Comparison of ENCODE assay signal across 8 cellular contexts in the genomic region with DNA sequence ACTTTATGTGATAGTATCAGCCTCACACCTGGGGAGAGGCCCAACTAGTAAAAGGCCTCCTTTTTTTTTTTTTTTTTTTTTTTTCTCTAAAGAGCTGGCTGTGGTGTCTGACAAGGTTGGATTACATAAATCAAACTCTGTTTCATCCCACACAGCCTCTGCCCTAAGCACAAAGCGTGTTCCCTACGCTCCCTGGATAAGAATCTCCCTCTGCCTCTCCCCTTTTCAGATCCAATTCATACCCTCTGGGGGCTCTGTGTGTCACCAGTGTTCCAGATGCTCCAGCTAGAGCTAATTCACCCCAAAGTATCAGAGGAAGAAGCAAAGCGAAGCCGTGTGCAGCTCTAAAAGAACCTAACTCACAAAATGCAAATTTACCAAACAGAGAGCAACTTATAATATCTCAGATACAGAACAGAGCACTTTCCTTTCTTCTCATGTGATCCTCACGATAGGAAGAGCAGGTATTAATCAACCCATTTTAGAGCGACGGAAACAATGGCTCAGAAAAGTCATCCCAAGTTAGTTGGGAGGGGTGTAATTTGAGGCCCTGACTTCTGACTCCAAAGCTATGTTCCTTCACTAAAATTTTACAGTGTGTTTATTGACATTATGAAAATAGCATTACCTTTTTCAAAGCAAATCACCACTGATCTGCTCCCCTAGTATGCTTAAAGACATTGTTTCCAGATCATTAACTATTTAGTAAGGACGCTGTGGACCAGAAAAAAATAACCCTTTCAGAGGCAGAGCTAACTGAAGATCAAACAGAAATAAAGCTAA. TPM values are rescaled to one million over a fixed set of nuclear protein-coding genes. Genes with fewer than 3 reads are reported as not detected.
DNase-seq lines count a peak whose midpoint lies in the region; ATAC-seq and TF ChIP-seq lines count a peak whose summit lies in the region.

No MANE protein-coding gene starts in this region.

- no peaks in the 10 kb centered on the region for H3K36me3 ChIP-seq in CD4-positive, alpha-beta memory T cell (ENCODE audit: insufficient read depth, low read length)
- no peaks in the 10 kb centered on the region for H3K36me3 ChIP-seq in MM.1S (replicated peaks; ENCODE audit: insufficient read depth, low read length)

- no peak overlapping the region for H3K4me3 ChIP-seq in CD4-positive, alpha-beta memory T cell (ENCODE audit: low read length in 2 of 2)
- H3K4me3 ChIP-seq in MM.1S (ENCODE audit: low read length), result peak overlapping the region; percentile 1; the same call in 1 of the 2 replicates
- H3K4me3 ChIP-seq in coronary artery, result no peak overlapping the region

- H2AFZ ChIP-seq in MM.1S (ENCODE audit: low read length), result 0 out of 2 replicates have a peak overlapping the region, but pooled peaks have one; percentile 19

- no peaks in the 10 kb centered on the region for H3K9me3 ChIP-seq in CD4-positive, alpha-beta memory T cell (ENCODE audit: control insufficient read depth in 1 of 2, low read length in 2 of 2)
- no peaks in the 10 kb centered on the region for H3K9me3 ChIP-seq in MM.1S (replicated peaks; ENCODE audit: insufficient read depth, low read length)

- peak overlapping the region; percentile 36 for H3K4me2 ChIP-seq in MM.1S (ENCODE audit: low read depth, low read length)

- H3K4me1 ChIP-seq in CD4-positive, alpha-beta memory T cell (ENCODE audit: insufficient read depth, low read length), result peaks cover 40% of the 10 kb centered on the region
- peaks cover 73% of the 10 kb centered on the region for H3K4me1 ChIP-seq in MM.1S (ENCODE audit: low read length)

- ATAC-seq in GM19324 (IDR thresholded peaks at IDR 0.05; ENCODE audit: low FRiP score, unreplicated experiment) (peak; percentile 35), memory B cell (ENCODE audit: low read depth) (peak; percentile 42)

- H3K9me3 Mint-ChIP-seq in CD4-positive, alpha-beta memory T cell, result no peaks in the 10 kb centered on the region
- no peaks in the 10 kb centered on the region for H3K9me3 Mint-ChIP-seq in memory B cell

- H3K79me2 ChIP-seq in MM.1S (ENCODE audit: low read length), result peaks cover 66% of the 10 kb centered on the region

- peaks cover 50% of the 10 kb centered on the region for H3F3A ChIP-seq in MM.1S (ENCODE audit: insufficient read depth, low read length)

- H3K36me3 Mint-ChIP-seq in CD4-positive, alpha-beta memory T cell, result peaks cover 1 to 4% of the 10 kb centered on the region in 2 donors
- H3K36me3 Mint-ChIP-seq in memory B cell, result peaks cover 19% of the 10 kb centered on the region

- no peaks in the 10 kb centered on the region for H4K20me1 ChIP-seq in MM.1S (ENCODE audit: insufficient read depth, low read length)

- peak overlapping the region; percentile 35; the same call in 1 of the 2 replicates for H3K9ac ChIP-seq in MM.1S (ENCODE audit: low read length)

- H3K9me2 ChIP-seq in MM.1S (replicated peaks; ENCODE audit: insufficient read depth, low read length), result no peaks in the 10 kb centered on the region

- H3K27ac Mint-ChIP-seq in CD4-positive, alpha-beta memory T cell, result peak overlapping the region in 4 of 7 donors; percentile 14 to 74 (median 60)
- H3K27ac Mint-ChIP-seq in memory B cell, result peak overlapping the region; percentile 93

- H3K4me3 Mint-ChIP-seq in CD4-positive, alpha-beta memory T cell, result peak overlapping the region in 1 of 8 donors; percentile 5
- peak overlapping the region; percentile 64 for H3K4me3 Mint-ChIP-seq in memory B cell

- CTCF ChIA-PET in CD4-positive, alpha-beta memory T cell (lab: Charles Lee; ENCODE audit: partially characterized antibody), result interaction anchor here (0.5 to 10.4 kb wide), 5 partner anchors 12 to 309 kb away, joined by 3 to 152 read pairs (median 4); partner anchors contain the start of gene BMF

- H3K27me3 Mint-ChIP-seq in CD4-positive, alpha-beta memory T cell, result peaks cover 0 to 4% of the 10 kb centered on the region in 2 donors
- H3K27me3 Mint-ChIP-seq in memory B cell, result no peaks in the 10 kb centered on the region

- POLR2A ChIA-PET in CD4-positive, alpha-beta memory T cell (lab: Charles Lee; ENCODE audit: partially characterized antibody), result interaction anchor here (1.3 to 1.9 kb wide), 3 partner anchors 10 to 12 kb away, joined by 3 to 6 read pairs (median 4); partner anchors contain the start of gene BMF

- DNase-seq in CD4-positive, alpha-beta memory T cell, result no peak
- DNase-seq in MM.1S (peak; percentile 44), memory B cell (ENCODE audit: low spot score in 2 of 2) (peak in 1 of 2 donors; percentile 48), COLO829 (ENCODE audit: low spot score) (no peak), NCI-H82 treated with DMSO at 0.1 percent for 48 hours (lab: John Stamatoyannopoulos, UW; ENCODE audit: unreplicated experiment) (no peak), NCI-H510A (lab: John Stamatoyannopoulos, UW) (no peak), coronary artery (ENCODE audit: low spot score) (no peak)

- intact Hi-C loops in CD4-positive, alpha-beta memory T cell (cut with micrococcal nuclease), result no loop called here

- H3K27ac ChIP-seq in CD4-positive, alpha-beta memory T cell (ENCODE audit: low read depth, low read length), result no peak overlapping the region
- H3K27ac ChIP-seq in MM.1S (ENCODE audit: low read length) (peak overlapping the region; percentile 99), coronary artery (no peak overlapping the region)

- TF ChIP-seq CTCF in MM.1S (IDR thresholded peaks at IDR 0.05; ENCODE audit: low read length) (no peak), coronary artery (IDR thresholded peaks at IDR 0.05) (no peak)

- no peaks in the 10 kb centered on the region for H3K27me3 ChIP-seq in CD4-positive, alpha-beta memory T cell (ENCODE audit: insufficient read depth, low read length)
- no peaks in the 10 kb centered on the region for H3K27me3 ChIP-seq in MM.1S (replicated peaks; ENCODE audit: insufficient read depth, low read length)

- peaks cover 7 to 31% (median 20%) of the 10 kb centered on the region in 4 donors for H3K4me1 Mint-ChIP-seq in CD4-positive, alpha-beta memory T cell
- peaks cover 63% of the 10 kb centered on the region for H3K4me1 Mint-ChIP-seq in memory B cell

RNA-seq across cellular contexts. Expression of gene BMF, which starts 12.4 kb away (rescaled TPM):
- total RNA-seq in CD4-positive, alpha-beta memory T cell, result 10 to 100 TPM; 13.3 to 13.7 TPM
- polyA plus RNA-seq in CD4-positive, alpha-beta memory T cell, result under 1 TPM; 0.55 to 0.99 TPM

RNA-seq across cellular contexts. Expression of gene SRP14, which starts 57.3 kb away (rescaled TPM):
- 100 to 1,000 TPM; 118 to 120 TPM for total RNA-seq in CD4-positive, alpha-beta memory T cell
- 1,000 to 10,000 TPM in 1 of 2 donors, 100 to 1,000 TPM in 1; 773 to 1,035 TPM for polyA plus RNA-seq in CD4-positive, alpha-beta memory T cell
